In genomic region chr1:101438359-101438758, GRCh38 we compare ENCODE assay signal across 8 cellular contexts.
A peak's percentile ranks its signal among the peaks of the same experiment; 100 is the strongest.
DNase-seq lines count a peak whose midpoint lies in the region; ATAC-seq and TF ChIP-seq lines count a peak whose summit lies in the region.
"Had no signal": no experiment of that assay in that cellular context is flagged by ENCODE, and none has a peak within 500 bp of the region (broad histone marks: within the 10 kb centered on the region; RNA-seq: fewer than 3 reads in every experiment).

No MANE protein-coding gene starts in this region.

- peak; percentile 22 to 34 (median 33); a peak in 3 of 6 replicates for TF ChIP-seq CTCF in HCT116 (IDR thresholded peaks at IDR 0.05 in 2 of 3, conservative IDR thresholded peaks at IDR 0.05 in 1 of 3; ENCODE audit: borderline replicate concordance in 1 of 3, insufficient read depth in 1 of 3, low read depth in 2 of 3, low read length in 2 of 3)
- peak; percentile 78 for TF ChIP-seq CTCF in OCI-LY7 (conservative IDR thresholded peaks at IDR 0.05; ENCODE audit: low read length)

- H3K4me1 ChIP-seq in HCT116 (ENCODE audit: control insufficient read depth in 1 of 2, insufficient read depth in 2 of 2, low read length in 2 of 2): no peaks in the 10 kb centered on the region
- H3K4me1 ChIP-seq in OCI-LY7 (ENCODE audit: insufficient read depth, low read length, poor library complexity, severe bottlenecking): peaks cover 33% of the 10 kb centered on the region
- H3K4me1 ChIP-seq in aorta (ENCODE audit: control insufficient read depth in 1 of 2, insufficient read depth in 2 of 2, low read length in 2 of 2): no peaks in the 10 kb centered on the region
- peaks cover 6 to 10% of the 10 kb centered on the region in 2 donors for H3K4me1 ChIP-seq in neuronal stem cell (ENCODE audit: control insufficient read depth in 2 of 2, insufficient read depth in 1 of 2, low read depth in 1 of 2, low read length in 2 of 2)

- TF ChIP-seq POLR2A in HCT116 (IDR thresholded peaks at IDR 0.05; ENCODE audit: borderline replicate concordance, extremely low read depth, insufficient read depth, insufficient read length): no peak

- no peak overlapping the region for H4K8ac ChIP-seq in neuronal stem cell (ENCODE audit: low read depth, low read length)

- H3K9me3 ChIP-seq in HCT116 (ENCODE audit: control insufficient read depth in 1 of 2, insufficient read depth in 1 of 2, low read depth in 1 of 2, low read length in 2 of 2) (no peaks in the 10 kb centered on the region), OCI-LY7 (ENCODE audit: low read length) (no peaks in the 10 kb centered on the region), aorta (ENCODE audit: control insufficient read depth, low read length) (no peaks in the 10 kb centered on the region), neuronal stem cell (replicated peaks in 1 of 2; ENCODE audit: control insufficient read depth in 2 of 2, insufficient read depth in 1 of 2, low read depth in 1 of 2, low read length in 2 of 2) (no peaks in the 10 kb centered on the region)
- H3K9me3 ChIP-seq: neutrophil had no signal

- intact Hi-C loops in HCT116 (cut with micrococcal nuclease): loop anchor here (1.0 kb wide), 1 partner anchor 129 kb away; no protein-coding TSS in a partner anchor
- intact Hi-C loops in OCI-LY7 (cut with micrococcal nuclease; ENCODE audit: unreplicated experiment): loop anchor here (1.0 to 10.0 kb wide), 3 partner anchors 81 to 544 kb away; partner anchors contain the start of genes EXTL2 and SLC30A7
- intact Hi-C loops in aorta (cut with DNase I): no loop called here

- H4K91ac ChIP-seq in neuronal stem cell (ENCODE audit: low read depth, low read length, poor library complexity): no peak overlapping the region

- no peak overlapping the region for H2BK120ac ChIP-seq in neuronal stem cell (ENCODE audit: low read depth, low read length)

- RAD21 ChIA-PET in HCT116 (lab: Charles Lee; ENCODE audit: low non-redundant PET in 1 of 2, low total read pairs in 2 of 2, uncharacterized antibody in 2 of 2, unreplicated experiment in 2 of 2): interaction anchor here (1.3 to 1.8 kb wide), 2 partner anchors 129 kb away, joined by 7 to 8 read pairs; no protein-coding TSS in a partner anchor

- no peak overlapping the region for H3K14ac ChIP-seq in neuronal stem cell (ENCODE audit: low read length)

- H3K4me2 ChIP-seq in HCT116 (ENCODE audit: low read length) (no peak overlapping the region), OCI-LY7 (ENCODE audit: low read length) (no peak overlapping the region), neuronal stem cell (ENCODE audit: insufficient read depth, low read length, poor library complexity, severe bottlenecking) (no peak overlapping the region)

- H3K23ac ChIP-seq in neuronal stem cell (ENCODE audit: low read depth, low read length, poor library complexity): no peak overlapping the region

- CTCF ChIA-PET in HCT116 (lab: Charles Lee) (interaction anchor here (0.7 to 1.8 kb wide), 3 partner anchors 80 to 150 kb away, joined by 3 to 30 read pairs (median 3); no protein-coding TSS in a partner anchor), OCI-LY7 (lab: Charles Lee; ENCODE audit: unreplicated experiment) (interaction anchor here (1.0 to 1.5 kb wide), 4 partner anchors 16 to 129 kb away, joined by 3 to 17 read pairs (median 6); no protein-coding TSS in a partner anchor)

- H3K27me3 ChIP-seq in HCT116 (ENCODE audit: insufficient read depth, low read length): peaks cover 18% of the 10 kb centered on the region; the same call in 1 of the 2 replicates
- no peaks in the 10 kb centered on the region for H3K27me3 ChIP-seq in aorta (ENCODE audit: control insufficient read depth in 1 of 2, insufficient read depth in 2 of 2, low read length in 1 of 2)
- H3K27me3 ChIP-seq in neuronal stem cell (ENCODE audit: control insufficient read depth in 3 of 3, insufficient read depth in 3 of 3, low read depth in 1 of 3, low read length in 3 of 3): no peaks in the 10 kb centered on the region
- H3K27me3 ChIP-seq: neutrophil had no signal

- POLR2A ChIA-PET in HCT116 (lab: Charles Lee): no interaction called here
- POLR2A ChIA-PET in OCI-LY7 (lab: Charles Lee): interaction anchor here (0.6 to 1.3 kb wide), 11 partner anchors 10 to 186 kb away, joined by 3 to 6 read pairs (median 3); no protein-coding TSS in a partner anchor

- TF ChIP-seq RAD21 in HCT116 (IDR thresholded peaks at IDR 0.05; ENCODE audit: low read depth): peak; percentile 52

- WGBS in aorta, 2 donors: 31 to 36% methylated on average over 3 of the region's 3 CpGs
- WGBS in neuronal stem cell (ENCODE audit: extremely low coverage in 2 of 2, insufficient read length in 2 of 2, insufficient replicate concordance in 1 of 2), 2 donors: no CpG with 5 or more reads among the region's 3 CpGs

- no peaks in the 10 kb centered on the region for H3K79me2 ChIP-seq in HCT116 (ENCODE audit: insufficient read depth, low read length)
- no peaks in the 10 kb centered on the region for H3K79me2 ChIP-seq in OCI-LY7 (ENCODE audit: insufficient read depth, low read depth, low read length)

- ATAC-seq in GM18520 (IDR thresholded peaks at IDR 0.05; ENCODE audit: unreplicated experiment): peak; percentile 43
- peak; percentile 73 for ATAC-seq in HCT116
- ATAC-seq in aorta (ENCODE audit: low FRiP score): no peak

- no peak overlapping the region for H2AK5ac ChIP-seq in neuronal stem cell (ENCODE audit: low read depth, low read length)

- H3K4me3 ChIP-seq in HCT116 (replicated peaks in 1 of 2; ENCODE audit: low read depth in 1 of 2, low read length in 2 of 2): no peak overlapping the region
- H3K4me3 ChIP-seq in OCI-LY7 (ENCODE audit: low read depth, low read length, poor library complexity, severe bottlenecking): no peak overlapping the region
- no peak overlapping the region for H3K4me3 ChIP-seq in aorta (ENCODE audit: low read length in 2 of 2)
- no peak overlapping the region for H3K4me3 ChIP-seq in neuronal stem cell (ENCODE audit: low read length in 2 of 2)

- BruUV-seq in HCT116 (replicated peaks; lab: Mats Ljungman, UMichigan) (no TSS peak), OCI-LY7 (replicated peaks; lab: Mats Ljungman, UMichigan) (no TSS peak)

- H3K79me1 ChIP-seq in neuronal stem cell (ENCODE audit: low read depth, low read length): no peaks in the 10 kb centered on the region

- H2AFZ ChIP-seq in HCT116 (ENCODE audit: low read depth, low read length, poor library complexity, severe bottlenecking) (no peak overlapping the region), OCI-LY7 (ENCODE audit: low read length) (no peak overlapping the region), neuronal stem cell (ENCODE audit: low read length) (no peak overlapping the region)

- H4K20me1 ChIP-seq in HCT116 (ENCODE audit: insufficient read depth) (no peaks in the 10 kb centered on the region), OCI-LY7 (ENCODE audit: insufficient read depth, low read length) (0 out of 2 replicates have a peak, but pooled peaks cover 10% of the 10 kb centered on the region)

- no peak overlapping the region for H3K4ac ChIP-seq in neuronal stem cell (ENCODE audit: low read length)

- H2BK15ac ChIP-seq in neuronal stem cell (ENCODE audit: low read length): no peak overlapping the region

- H2BK5ac ChIP-seq in neuronal stem cell (ENCODE audit: low read length): no peak overlapping the region

- H3K9me2 ChIP-seq in HCT116 (ENCODE audit: insufficient read depth) (no peaks in the 10 kb centered on the region), OCI-LY7 (ENCODE audit: insufficient read depth, low read length) (no peaks in the 10 kb centered on the region)

- no peak overlapping the region for H2BK12ac ChIP-seq in neuronal stem cell (ENCODE audit: low read length)

- H3K36me3 ChIP-seq in HCT116 (ENCODE audit: control insufficient read depth in 1 of 2, insufficient read depth in 2 of 2, low read length in 2 of 2) (no peaks in the 10 kb centered on the region), OCI-LY7 (ENCODE audit: insufficient read depth, low read length) (no peaks in the 10 kb centered on the region), aorta (ENCODE audit: control insufficient read depth in 1 of 2, insufficient read depth in 2 of 2, low read length in 1 of 2) (no peaks in the 10 kb centered on the region), neuronal stem cell (replicated peaks in 1 of 2; ENCODE audit: control insufficient read depth in 2 of 2, insufficient read depth in 2 of 2, low read length in 2 of 2) (no peaks in the 10 kb centered on the region)
- H3K36me3 ChIP-seq: neutrophil had no signal

- no peak overlapping the region for H3K27ac ChIP-seq in HCT116 (ENCODE audit: low read depth, low read length)
- H3K27ac ChIP-seq in OCI-LY7 (ENCODE audit: low read depth, low read length, poor library complexity, severe bottlenecking): no peak overlapping the region
- H3K27ac ChIP-seq in aorta (ENCODE audit: low read depth in 1 of 2, low read length in 2 of 2): no peak overlapping the region
- no peak overlapping the region for H3K27ac ChIP-seq in neuronal stem cell (replicated peaks; ENCODE audit: low read length)
- H3K27ac ChIP-seq: neutrophil had no signal

- no peak for DNase-seq in HCT116 (ENCODE audit: low read depth, low spot score)
- peak; percentile 39 for DNase-seq in OCI-LY7 (ENCODE audit: low spot score)
- DNase-seq in left kidney (ENCODE audit: low read depth, low spot score): peak; percentile 10
- no peak for DNase-seq in aorta
- DNase-seq in neuronal stem cell (ENCODE audit: low spot score): no peak
- DNase-seq in SKM-1 (lab: John Stamatoyannopoulos, UW; ENCODE audit: unreplicated experiment): no peak

- H3K18ac ChIP-seq in neuronal stem cell (ENCODE audit: low read length): no peak overlapping the region

- no peak overlapping the region for H3K9ac ChIP-seq in HCT116 (ENCODE audit: low read length)
- no peak overlapping the region for H3K9ac ChIP-seq in neuronal stem cell (ENCODE audit: low read depth, low read length, poor library complexity)

TF ChIP-seq in HCT116, 20 proteins besides CTCF, POLR2A, EP300 and RAD21 (continues in another document):
- no peak for TF ChIP-seq POLR2AphosphoS5 (IDR thresholded peaks at IDR 0.05; ENCODE audit: low read depth, low read length)
- no peak for TF ChIP-seq CBX3 (IDR thresholded peaks at IDR 0.05; ENCODE audit: low read depth)
- TF ChIP-seq FOSL1 (IDR thresholded peaks at IDR 0.05; ENCODE audit: low read depth): no peak

Comparison
In these comparisons a context has a peak if more than half of its experiments do, and no peak if none do; other contexts are left out.
1. DNase-seq: peak in OCI-LY7 (single experiment) and left kidney (single experiment); none in HCT116 (single experiment), aorta (0 of 2), neuronal stem cell (single experiment) and SKM-1 (single experiment).
2. intact Hi-C loops: an anchor here in HCT116 (1.0 kb wide) and OCI-LY7 (1.0 to 10.0 kb wide); none called in aorta.